In the genomic region with DNA sequence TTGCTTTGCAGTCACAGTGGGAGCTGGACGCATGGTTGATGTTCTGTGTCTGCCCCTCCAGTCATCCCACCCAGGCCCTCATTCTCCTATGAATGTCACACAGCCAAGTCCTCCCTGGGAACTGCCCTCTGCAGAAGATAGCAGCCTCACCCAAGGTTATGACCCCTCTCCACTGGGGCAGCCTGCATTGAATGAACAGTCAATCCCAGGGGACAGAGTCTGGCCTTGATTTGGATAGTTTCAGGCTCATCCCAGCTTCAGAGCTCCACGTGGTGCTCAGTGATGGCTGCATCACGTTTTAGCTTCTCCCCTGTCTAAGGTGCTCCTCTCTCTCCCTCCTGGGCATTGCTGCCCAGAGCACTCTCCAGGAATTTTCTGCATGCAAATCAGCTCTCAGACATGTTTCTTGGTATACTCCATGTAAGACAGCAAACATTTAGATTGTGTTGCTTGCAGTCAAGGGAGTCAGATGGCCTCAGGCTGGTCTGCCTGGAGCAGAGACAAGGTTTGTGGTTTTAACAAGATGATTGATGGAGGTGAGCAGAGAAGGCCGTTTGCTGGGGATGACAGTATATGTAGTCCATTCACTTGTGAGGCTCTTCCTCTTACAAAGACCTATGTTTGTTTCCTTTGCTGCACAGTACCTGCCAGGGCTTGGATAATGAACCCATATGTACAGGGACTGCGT, we compare ENCODE assay signal across 36 cellular contexts. TPM values are rescaled to one million over a fixed set of nuclear protein-coding genes. Genes with fewer than 3 reads are reported as not detected.
"Had no signal": no experiment of that assay in that cellular context is flagged by ENCODE, and none has a peak within 500 bp of the region (broad histone marks: within the 10 kb centered on the region; RNA-seq: fewer than 3 reads in every experiment).

No MANE protein-coding gene starts in this region.

- H3K9me3 ChIP-seq: MG63, Peyer's patch, SJSA1 had no signal

- H3K27me3 ChIP-seq: brain microvascular endothelial cell, MG63, Peyer's patch, SJSA1 had no signal

- H3K27ac Mint-ChIP-seq: activated B cell treated with CpG ODN at 0.5 μM for 24 hours; activated CD4-positive, alpha-beta memory T cell treated with anti-CD3 and anti-CD28 coated beads for 36 hours; activated naive CD4-positive, alpha-beta T cell treated with anti-CD3 and anti-CD28 coated beads, Interleukin-2, amount 10 ng/mL, durations not matched to agents 7 days and 5 days; activated naive CD8-positive, alpha-beta T cell; activated naive CD8-positive, alpha-beta T cell treated with anti-CD3 and anti-CD28 coated beads, Interleukin-2, amount 50 U/mL, for 24 hours; activated T-helper 1 cell treated with anti-CD3 and anti-CD28 coated beads, Interleukin-12 subunit alpha, Interleukin-12 subunit beta, Interleukin-2, Interleukin-4 antibody, amounts not matched to agents 30 ng/mL and 10 ng/mL and 1 ng/mL, durations not matched to agents 14 hours and 24 hours and 36 hours; T-cell had no signal

- H3K4me3 Mint-ChIP-seq: activated B cell treated with CpG ODN at 0.5 μM for 24 hours; activated CD4-positive, alpha-beta memory T cell treated with anti-CD3 and anti-CD28 coated beads for 36 hours; activated naive CD4-positive, alpha-beta T cell treated with anti-CD3 and anti-CD28 coated beads, Interleukin-2, amount 10 ng/mL, durations not matched to agents 7 days and 5 days; activated naive CD8-positive, alpha-beta T cell; activated naive CD8-positive, alpha-beta T cell treated with anti-CD3 and anti-CD28 coated beads, Interleukin-2, amount 50 U/mL, for 24 hours; activated T-cell treated with anti-CD3 and anti-CD28 coated beads, Interleukin-2, amount 50 U/mL, for 4 hours; activated T-helper 1 cell treated with anti-CD3 and anti-CD28 coated beads, Interleukin-12 subunit alpha, Interleukin-12 subunit beta, Interleukin-2, Interleukin-4 antibody, amounts not matched to agents 30 ng/mL and 10 ng/mL and 1 ng/mL, durations not matched to agents 14 hours and 24 hours and 36 hours; T-cell had no signal

- H3K4me1 Mint-ChIP-seq: activated B cell treated with CpG ODN at 0.5 μM for 24 hours; activated naive CD4-positive, alpha-beta T cell treated with anti-CD3 and anti-CD28 coated beads, Interleukin-2, amount 10 ng/mL, durations not matched to agents 7 days and 5 days; activated naive CD8-positive, alpha-beta T cell treated with anti-CD3 and anti-CD28 coated beads, Interleukin-2, amount 50 U/mL, for 24 hours; T-cell had no signal

- H3K36me3 ChIP-seq: brain microvascular endothelial cell, MG63, Peyer's patch, SJSA1 had no signal

- H3K4me3 ChIP-seq: MG63, Peyer's patch, SJSA1 had no signal

- DNase-seq: activated B cell treated with CpG ODN at 0.5 μM for 24 hours; activated CD4-positive, alpha-beta memory T cell treated with anti-CD3 and anti-CD28 coated beads for 36 hours; activated CD4-positive, alpha-beta T cell treated with anti-CD3 and anti-CD28 coated beads for 4 hours; activated CD4-positive, alpha-beta T cell treated with anti-CD3 and anti-CD28 coated beads, Interleukin-2, amount 50 U/mL, for 1 hour; activated CD4-positive, CD25-positive, alpha-beta regulatory T cell treated with anti-CD3 and anti-CD28 coated beads, Interleukin-2, amount 50 U/mL, for 72 hours; activated CD8-positive, alpha-beta memory T cell treated with anti-CD3 and anti-CD28 coated beads, Interleukin-2, amount 50 U/mL, for 4 hours; activated naive CD4-positive, alpha-beta T cell treated with anti-CD3 and anti-CD28 coated beads, Interleukin-2, amount 10 ng/mL, durations not matched to agents 7 days and 5 days; activated naive CD8-positive, alpha-beta T cell treated with anti-CD3 and anti-CD28 coated beads, Interleukin-2, amount 50 U/mL, for 24 hours; activated T-cell treated with anti-CD3 and anti-CD28 coated beads for 4 hours; activated T-cell treated with anti-CD3 and anti-CD28 coated beads, Interleukin-2, amount 50 U/mL, for 4 hours; anterior cingulate cortex; brain microvascular endothelial cell; central memory CD4-positive, alpha-beta T cell; MG63; NCI-H1048; NCI-H1105 treated with DMSO at 0.1 percent for 48 hours; NCI-H1436; NCI-H1694; NCI-H1930; NCI-H2081 treated with DMSO at 0.1 percent for 48 hours; NCI-H345; NCI-H510A; NCI-H748 treated with DMSO at 0.1 percent for 48 hours; NK-92 treated with Interleukin-12 subunit alpha and Interleukin-12 subunit beta, amount 100 ng/mL, for 24 hours; PC-3; Peyer's patch; RPMI8226; SHP77 treated with DMSO at 0.1 percent for 48 hours; T-cell; T-helper 2 cell; T-helper 9 cell had no signal

- H3K27ac ChIP-seq: brain microvascular endothelial cell, Peyer's patch, SJSA1, VCaP had no signal

- ATAC-seq: activated naive CD8-positive, alpha-beta T cell treated with anti-CD3 and anti-CD28 coated beads, Interleukin-2, amount 50 U/mL, for 24 hours; activated T-cell treated with anti-CD3 and anti-CD28 coated beads, Interleukin-2, amount 50 U/mL, for 4 hours; PC-3; SK-N-SH treated with all-trans-retinoic acid at 6 μM for 48 hours; T-cell had no signal

- H3K4me1 ChIP-seq: Peyer's patch, SJSA1 had no signal

- H3K27me3 Mint-ChIP-seq: activated B cell treated with CpG ODN at 0.5 μM for 24 hours; activated naive CD4-positive, alpha-beta T cell treated with anti-CD3 and anti-CD28 coated beads, Interleukin-2, amount 10 ng/mL, durations not matched to agents 7 days and 5 days; activated naive CD8-positive, alpha-beta T cell had no signal

- H3K36me3 Mint-ChIP-seq: activated CD4-positive, alpha-beta memory T cell treated with anti-CD3 and anti-CD28 coated beads for 36 hours; activated naive CD4-positive, alpha-beta T cell treated with anti-CD3 and anti-CD28 coated beads, Interleukin-2, amount 10 ng/mL, durations not matched to agents 7 days and 5 days; activated naive CD8-positive, alpha-beta T cell; T-cell had no signal

RNA-seq across cellular contexts. Expression of gene MSX1, which starts 56.1 kb away (rescaled TPM):
- total RNA-seq: activated B cell treated with CpG ODN at 0.5 μM for 24 hours; activated T-helper 1 cell treated with anti-CD3 and anti-CD28 coated beads, Interleukin-12 subunit alpha, Interleukin-12 subunit beta, Interleukin-2, Interleukin-4 antibody, amounts not matched to agents 30 ng/mL and 10 ng/mL and 1 ng/mL, durations not matched to agents 14 hours and 24 hours and 36 hours; Peyer's patch; T-cell had no signal
